In the genomic region with DNA sequence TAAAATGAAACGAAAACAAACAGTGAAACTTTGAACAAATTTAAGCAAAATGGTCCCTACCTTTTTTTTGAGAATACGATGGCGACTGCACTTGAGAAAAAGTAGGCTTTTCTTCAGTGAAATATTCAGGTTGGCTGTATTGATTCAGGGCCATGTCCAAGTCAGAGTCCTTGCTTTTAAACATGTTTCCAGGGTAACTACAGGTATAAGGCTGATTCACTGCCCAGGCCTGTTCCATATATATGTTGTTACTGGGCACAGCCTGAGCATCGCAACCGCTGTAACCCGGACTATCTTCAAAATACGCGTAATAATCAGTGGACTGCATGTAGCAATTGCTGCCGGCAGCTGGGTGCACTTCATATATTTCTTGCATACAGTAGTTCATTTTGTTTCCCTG, we compare ENCODE assay signal across 22 cellular contexts.
DNase-seq lines count a peak whose midpoint lies in the region; ATAC-seq, FAIRE-seq and TF ChIP-seq lines count a peak whose summit lies in the region.
"Had no signal": no experiment of that assay in that cellular context is flagged by ENCODE, and none has a peak within 500 bp of the region (broad histone marks: within the 10 kb centered on the region; RNA-seq: fewer than 3 reads in every experiment).

No MANE protein-coding gene starts in this region.

- TF ChIP-seq POLR2A in right lobe of liver (IDR thresholded peaks at IDR 0.05): no peak
- TF ChIP-seq POLR2A in HepG2 (IDR thresholded peaks at IDR 0.05; ENCODE audit: insufficient read depth in 1 of 2, low read depth in 2 of 2, low read length in 2 of 2): no peak

- POLR2A ChIA-PET in HepG2 (lab: Yijun Ruan, JAX): no interaction called here

- peaks cover 15% of the 10 kb centered on the region for H3K4me1 Mint-ChIP-seq in progenitor cell of endocrine pancreas (ENCODE audit: low read depth)
- H3K4me1 Mint-ChIP-seq: CD8-positive, alpha-beta memory T cell; IgD-negative memory B cell had no signal

- no peak overlapping the region for H2AFZ ChIP-seq in HepG2 (ENCODE audit: low read length)

- no peak overlapping the region for H3K9ac ChIP-seq in HepG2 (ENCODE audit: insufficient read depth, low read depth, low read length)

- WGBS in right lobe of liver (ENCODE audit: insufficient coverage, low coverage, low lambda C conversion rate, missing lambda C conversion rate): 92% methylated on average over 5 of the region's 9 CpGs
- WGBS in HepG2 (ENCODE audit: low lambda C conversion rate): 98% methylated on average over 9 of the region's 9 CpGs

- H3K27ac Mint-ChIP-seq in progenitor cell of endocrine pancreas: no peak overlapping the region
- H3K27ac Mint-ChIP-seq: CD4-positive, CD25-positive, alpha-beta regulatory T cell; CD8-positive, alpha-beta memory T cell; H9; IgD-negative memory B cell had no signal

- no peak overlapping the region for H3K4me2 ChIP-seq in HepG2 (ENCODE audit: low read depth, low read length)

- CTCF ChIA-PET in HepG2 (lab: Yijun Ruan, JAX; ENCODE audit: low intra/inter-chr PET ratio, low total read pairs): no interaction called here

- H3K4me3 Mint-ChIP-seq in progenitor cell of endocrine pancreas (ENCODE audit: low read depth): peak overlapping the region; percentile 49
- H3K4me3 Mint-ChIP-seq: CD4-positive, CD25-positive, alpha-beta regulatory T cell; CD8-positive, alpha-beta memory T cell; H9; IgD-negative memory B cell had no signal

- BruUV-seq in HepG2 (replicated peaks; lab: Mats Ljungman, UMichigan): no TSS peak

- no peak overlapping the region for H3K27ac ChIP-seq in right lobe of liver
- H3K27ac ChIP-seq in HepG2 (ENCODE audit: extremely low read length, insufficient read depth, low read length): no peak overlapping the region
- H3K27ac ChIP-seq in WERI-Rb-1: peak overlapping the region; percentile 80

- H3K27me3 ChIP-seq in right lobe of liver (no peaks in the 10 kb centered on the region), HepG2 (ENCODE audit: control insufficient read depth in 1 of 2, insufficient read depth in 2 of 2, low read length in 2 of 2) (no peaks in the 10 kb centered on the region), WERI-Rb-1 (ENCODE audit: insufficient read depth, low read depth, severe bottlenecking) (no peaks in the 10 kb centered on the region)
- H3K27me3 ChIP-seq: BE2C had no signal

- TF ChIP-seq EP300 in HepG2 (IDR thresholded peaks at IDR 0.05; ENCODE audit: low read depth in 2 of 2, low read length in 2 of 2): no peak
- no peak for TF ChIP-seq EP300 in HepG2 (CRISPR knock-in tag; IDR thresholded peaks at IDR 0.05; ENCODE audit: borderline replicate concordance)

- H3K9me3 ChIP-seq in right lobe of liver: no peaks in the 10 kb centered on the region
- H3K9me3 ChIP-seq in HepG2 (ENCODE audit: low read length): no peaks in the 10 kb centered on the region
- no peaks in the 10 kb centered on the region for H3K9me3 ChIP-seq in WERI-Rb-1 (ENCODE audit: severe bottlenecking)
- H3K9me3 ChIP-seq: BE2C had no signal

- TF ChIP-seq CTCF in right lobe of liver (IDR thresholded peaks at IDR 0.05) (no peak), HepG2 (CRISPR knock-in tag; IDR thresholded peaks at IDR 0.05) (no peak), WERI-Rb-1 (IDR thresholded peaks at IDR 0.05; ENCODE audit: low read depth, low read length) (no peak), progenitor cell of endocrine pancreas (IDR thresholded peaks at IDR 0.05; ENCODE audit: unreplicated experiment) (no peak)

- H3K4me3 ChIP-seq in right lobe of liver (no peak overlapping the region), HepG2 (replicated peaks in 1 of 3; ENCODE audit: insufficient read depth in 1 of 3, low read depth in 2 of 3, low read length in 3 of 3) (no peak overlapping the region), WERI-Rb-1 (ENCODE audit: low read depth, low read length) (peak overlapping the region; percentile 90)

- H3K36me3 ChIP-seq in right lobe of liver (no peaks in the 10 kb centered on the region), HepG2 (replicated peaks in 1 of 2; ENCODE audit: control insufficient read depth in 1 of 2, insufficient read depth in 2 of 2, low read length in 2 of 2) (peaks cover 0 to 6% of the 10 kb centered on the region in 2 experiments; a peak in 1 of 5 replicates), WERI-Rb-1 (peaks cover 36% of the 10 kb centered on the region)
- H3K36me3 ChIP-seq: BE2C had no signal

- peaks cover 2% of the 10 kb centered on the region for H3K36me3 Mint-ChIP-seq in progenitor cell of endocrine pancreas (ENCODE audit: insufficient read depth)
- H3K36me3 Mint-ChIP-seq: CD4-positive, CD25-positive, alpha-beta regulatory T cell; CD8-positive, alpha-beta memory T cell had no signal

- no peaks in the 10 kb centered on the region for H3K27me3 Mint-ChIP-seq in progenitor cell of endocrine pancreas

- H3K9me3 Mint-ChIP-seq in progenitor cell of endocrine pancreas (ENCODE audit: low read depth): no peaks in the 10 kb centered on the region
- H3K9me3 Mint-ChIP-seq: CD4-positive, CD25-positive, alpha-beta regulatory T cell; CD8-positive, alpha-beta memory T cell; H9; IgD-negative memory B cell had no signal

- no peaks in the 10 kb centered on the region for H4K20me1 ChIP-seq in HepG2 (ENCODE audit: insufficient read depth, low read length)

- TF ChIP-seq RAD21 in HepG2 (CRISPR knock-in tag; IDR thresholded peaks at IDR 0.05): no peak

- H3K4me1 ChIP-seq in right lobe of liver: peaks cover 0 to 12% (median 2%) of the 10 kb centered on the region in 4 donors
- H3K4me1 ChIP-seq in HepG2 (ENCODE audit: insufficient read depth, low read length): no peaks in the 10 kb centered on the region
- H3K4me1 ChIP-seq: BE2C had no signal

- no peak for FAIRE-seq in HepG2 (lab: Jason Lieb, UNC)
- FAIRE-seq: A204.1, HTR-8/SVneo had no signal

- ATAC-seq in right lobe of liver (peak; percentile 9 to 37 (median 31)), HepG2 (no peak), left lobe of liver (peak; percentile 56)

- no peaks in the 10 kb centered on the region for H3K79me2 ChIP-seq in HepG2 (ENCODE audit: insufficient read depth, low read length)

- in situ Hi-C loops in HepG2 (cut with HindIII; ENCODE audit: extremely low pct_ligation_motif_present, low pct_unique_long_range_greater_than_20kb): no loop called here

- no peak for DNase-seq in right lobe of liver
- no peak for DNase-seq in HepG2 (ENCODE audit: low spot score)
- DNase-seq in WERI-Rb-1: no peak
- DNase-seq in left lobe of liver (ENCODE audit: low spot score): no peak
- DNase-seq in progenitor cell of endocrine pancreas (ENCODE audit: low spot score, unreplicated experiment): no peak
- no peak for DNase-seq in activated CD8-positive, alpha-beta memory T cell treated with anti-CD3 and anti-CD28 coated beads, Interleukin-2, amount 50 U/mL, for 4 hours
- DNase-seq in NCI-H1092 (lab: John Stamatoyannopoulos, UW): no peak
- DNase-seq in hippocampal formation (lab: John Stamatoyannopoulos, UW): no peak
- DNase-seq: ACHN; BE2C; C1 segment of cervical spinal cord; CD4-positive, CD25-positive, alpha-beta regulatory T cell; CD8-positive, alpha-beta memory T cell; COR-L47; DMS153; DMS79; GF-D8; GOT3; H9 had no signal

- intact Hi-C loops in right lobe of liver (cut with DNase I): no loop called here
- intact Hi-C loops in HepG2 (cut with micrococcal nuclease; ENCODE audit: unreplicated experiment): no loop called here

TF ChIP-seq in HepG2, 621 proteins besides CTCF, POLR2A, EP300 and RAD21 (continues in another document):
- TF ChIP-seq PPARG (CRISPR knock-in tag; conservative IDR thresholded peaks at IDR 0.05) (no peak), SAFB2 (CRISPR knock-in tag; IDR thresholded peaks at IDR 0.05; ENCODE audit: borderline replicate concordance, low read depth) (no peak), ZBTB7A (CRISPR knock-in tag; IDR thresholded peaks at IDR 0.05) (no peak), TGIF2 (CRISPR knock-in tag; IDR thresholded peaks at IDR 0.05) (no peak), NR2F1 (CRISPR knock-in tag; IDR thresholded peaks at IDR 0.05) (no peak), ZNF776 (CRISPR knock-in tag; IDR thresholded peaks at IDR 0.05) (no peak), ZNF616 (CRISPR knock-in tag; IDR thresholded peaks at IDR 0.05; ENCODE audit: low read depth) (no peak), ZNF773 (CRISPR knock-in tag; IDR thresholded peaks at IDR 0.05; ENCODE audit: borderline replicate concordance) (no peak), ZSCAN9 (CRISPR knock-in tag; IDR thresholded peaks at IDR 0.05; ENCODE audit: borderline replicate concordance) (no peak), ETV5 (CRISPR knock-in tag; IDR thresholded peaks at IDR 0.05; ENCODE audit: borderline replicate concordance) (no peak), ZNF232 (CRISPR knock-in tag; IDR thresholded peaks at IDR 0.05; ENCODE audit: borderline replicate concordance) (no peak)
- TF ChIP-seq, protein P1, sequence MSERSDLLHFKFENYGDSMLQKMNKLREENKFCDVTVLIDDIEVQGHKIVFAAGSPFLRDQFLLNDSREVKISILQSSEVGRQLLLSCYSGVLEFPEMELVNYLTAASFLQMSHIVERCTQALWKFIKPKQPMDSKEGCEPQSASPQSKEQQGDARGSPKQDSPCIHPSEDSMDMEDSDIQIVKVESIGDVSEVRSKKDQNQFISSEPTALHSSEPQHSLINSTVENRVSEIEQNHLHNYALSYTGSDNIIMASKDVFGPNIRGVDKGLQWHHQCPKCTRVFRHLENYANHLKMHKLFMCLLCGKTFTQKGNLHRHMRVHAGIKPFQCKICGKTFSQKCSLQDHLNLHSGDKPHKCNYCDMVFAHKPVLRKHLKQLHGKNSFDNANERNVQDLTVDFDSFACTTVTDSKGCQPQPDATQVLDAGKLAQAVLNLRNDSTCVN (CRISPR knock-in tag; IDR thresholded peaks at IDR 0.05; ENCODE audit: borderline replicate concordance): no peak
- TF ChIP-seq, protein P2, sequence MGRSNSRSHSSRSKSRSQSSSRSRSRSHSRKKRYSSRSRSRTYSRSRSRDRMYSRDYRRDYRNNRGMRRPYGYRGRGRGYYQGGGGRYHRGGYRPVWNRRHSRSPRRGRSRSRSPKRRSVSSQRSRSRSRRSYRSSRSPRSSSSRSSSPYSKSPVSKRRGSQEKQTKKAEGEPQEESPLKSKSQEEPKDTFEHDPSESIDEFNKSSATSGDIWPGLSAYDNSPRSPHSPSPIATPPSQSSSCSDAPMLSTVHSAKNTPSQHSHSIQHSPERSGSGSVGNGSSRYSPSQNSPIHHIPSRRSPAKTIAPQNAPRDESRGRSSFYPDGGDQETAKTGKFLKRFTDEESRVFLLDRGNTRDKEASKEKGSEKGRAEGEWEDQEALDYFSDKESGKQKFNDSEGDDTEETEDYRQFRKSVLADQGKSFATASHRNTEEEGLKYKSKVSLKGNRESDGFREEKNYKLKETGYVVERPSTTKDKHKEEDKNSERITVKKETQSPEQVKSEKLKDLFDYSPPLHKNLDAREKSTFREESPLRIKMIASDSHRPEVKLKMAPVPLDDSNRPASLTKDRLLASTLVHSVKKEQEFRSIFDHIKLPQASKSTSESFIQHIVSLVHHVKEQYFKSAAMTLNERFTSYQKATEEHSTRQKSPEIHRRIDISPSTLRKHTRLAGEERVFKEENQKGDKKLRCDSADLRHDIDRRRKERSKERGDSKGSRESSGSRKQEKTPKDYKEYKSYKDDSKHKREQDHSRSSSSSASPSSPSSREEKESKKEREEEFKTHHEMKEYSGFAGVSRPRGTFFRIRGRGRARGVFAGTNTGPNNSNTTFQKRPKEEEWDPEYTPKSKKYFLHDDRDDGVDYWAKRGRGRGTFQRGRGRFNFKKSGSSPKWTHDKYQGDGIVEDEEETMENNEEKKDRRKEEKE (IDR thresholded peaks at IDR 0.05): no peak
